ENCODE assay signal across 15 cellular contexts in the genomic region with DNA sequence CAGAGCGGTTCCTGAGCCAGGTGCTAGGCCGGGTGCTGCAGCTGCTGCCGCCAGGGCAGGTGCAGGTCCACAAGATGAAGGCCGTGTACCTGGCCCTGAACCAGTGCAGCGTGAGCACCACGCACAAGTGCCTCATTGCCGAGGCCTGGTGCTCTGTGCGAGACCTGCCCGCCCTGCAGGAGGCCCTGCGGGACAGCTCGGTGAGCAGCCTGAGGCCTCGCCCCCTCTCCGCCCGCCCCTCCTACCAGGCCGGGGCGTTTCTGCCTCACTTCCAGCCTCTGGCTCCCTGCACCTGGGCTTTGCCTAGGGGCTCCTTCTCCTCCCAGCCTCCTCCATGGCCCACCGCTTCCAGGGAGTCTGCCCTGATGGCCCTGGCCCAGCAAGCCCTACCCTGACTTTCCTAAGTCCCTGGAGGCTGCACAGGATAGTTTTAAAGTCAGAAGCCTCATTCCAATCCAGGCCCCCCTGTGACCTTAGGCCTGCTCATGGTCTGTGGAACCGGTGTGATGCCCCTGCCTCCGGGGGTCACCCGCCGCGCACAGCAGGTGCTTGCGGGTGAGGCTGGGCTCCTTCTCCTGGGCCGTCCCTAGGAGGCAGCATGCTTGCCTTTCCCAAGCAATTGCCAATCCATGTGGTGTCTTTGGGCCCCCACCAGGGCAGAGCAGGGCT. TPM values are rescaled to one million over a fixed set of nuclear protein-coding genes. Genes with fewer than 3 reads are reported as not detected.
DNase-seq lines count a peak whose midpoint lies in the region; ATAC-seq and TF ChIP-seq lines count a peak whose summit lies in the region.
"Had no signal": no experiment of that assay in that cellular context is flagged by ENCODE, and none has a peak within 500 bp of the region (broad histone marks: within the 10 kb centered on the region; RNA-seq: fewer than 3 reads in every experiment).

No MANE protein-coding gene starts in this region.

- POLR2A ChIA-PET in SK-N-SH (lab: Yijun Ruan, JAX): no interaction called here

- no peak for TF ChIP-seq POLR2A in body of pancreas (IDR thresholded peaks at IDR 0.05)

- intact Hi-C loops in body of pancreas (cut with DNase I): no loop called here

- H3K27ac ChIP-seq in SK-N-SH (ENCODE audit: low read depth in 2 of 2, low read length in 1 of 2): no peak overlapping the region
- peak overlapping the region; percentile 86 to 96 (median 96) for H3K27ac ChIP-seq in body of pancreas

- H3F3A ChIP-seq in SK-N-SH (replicated peaks; ENCODE audit: insufficient read depth): no peaks in the 10 kb centered on the region

- peak overlapping the region; percentile 20 for H3K27ac Mint-ChIP-seq in stimulated activated effector memory CD8-positive, alpha-beta T cell treated with anti-CD3 and anti-CD28 coated beads, Interleukin-12 subunit alpha, Interleukin-12 subunit beta, amount 100 ng/mL, for 72 hours
- no peak overlapping the region for H3K27ac Mint-ChIP-seq in progenitor cell of endocrine pancreas
- H3K27ac Mint-ChIP-seq: activated naive CD4-positive, alpha-beta T cell treated with anti-CD3 and anti-CD28 coated beads, Interleukin-2, amount 50 U/mL, for 72 hours; natural killer cell treated with Interleukin-12 subunit alpha and Interleukin-12 subunit beta and Interleukin-15 and Interleukin-18, amount 100 ng/mL, for 72 hours; stimulated activated naive B cell treated with anti-CD40 and anti-IgM and Interleukin-4, amounts not matched to agents 10 μg/mL and 1 μg/mL and 100 μg/mL, for 72 hours had no signal

- H3K79me2 ChIP-seq in SK-N-SH (ENCODE audit: insufficient read depth): no peaks in the 10 kb centered on the region

- no peak for TF ChIP-seq RAD21 in SK-N-SH (IDR thresholded peaks at IDR 0.05; ENCODE audit: low read length)

- H2AFZ ChIP-seq in SK-N-SH (ENCODE audit: low read depth): no peak overlapping the region

- DNase-seq in SK-N-SH: peak; percentile 47
- peak; percentile 12 for DNase-seq in NCI-H2196 treated with DMSO at 0.1 percent for 48 hours (lab: John Stamatoyannopoulos, UW; ENCODE audit: unreplicated experiment)
- peak in 3 of 4 donors; percentile 57 to 72 (median 71) for DNase-seq in body of pancreas
- DNase-seq in stimulated activated effector memory CD8-positive, alpha-beta T cell treated with anti-CD3 and anti-CD28 coated beads, Interleukin-12 subunit alpha, Interleukin-12 subunit beta, amount 100 ng/mL, for 72 hours (ENCODE audit: low spot score in 2 of 2): no peak
- DNase-seq in NK-92 (lab: John Stamatoyannopoulos, UW; ENCODE audit: unreplicated experiment): no peak
- no peak for DNase-seq in activated naive CD4-positive, alpha-beta T cell treated with Interleukin-2 at 50 U/mL for 16 hours
- no peak for DNase-seq in progenitor cell of endocrine pancreas (ENCODE audit: low spot score, unreplicated experiment)
- DNase-seq: ACHN; foreskin melanocyte; KBM-7; stimulated activated naive B cell treated with anti-CD40 and anti-IgM and Interleukin-4, amounts not matched to agents 10 μg/mL and 1 μg/mL and 100 μg/mL, for 72 hours; SW 1271 had no signal

- H3K9me3 ChIP-seq in SK-N-SH (no peaks in the 10 kb centered on the region), body of pancreas (no peaks in the 10 kb centered on the region)

- peaks cover 22% of the 10 kb centered on the region for H3K4me1 Mint-ChIP-seq in stimulated activated effector memory CD8-positive, alpha-beta T cell treated with anti-CD3 and anti-CD28 coated beads, Interleukin-12 subunit alpha, Interleukin-12 subunit beta, amount 100 ng/mL, for 72 hours
- H3K4me1 Mint-ChIP-seq in progenitor cell of endocrine pancreas (ENCODE audit: low read depth): peaks cover 2% of the 10 kb centered on the region

- no peak overlapping the region for H3K9ac ChIP-seq in SK-N-SH

- no peaks in the 10 kb centered on the region for H4K20me1 ChIP-seq in SK-N-SH (ENCODE audit: insufficient read depth)

- H3K27me3 ChIP-seq in SK-N-SH (ENCODE audit: insufficient read depth) (no peaks in the 10 kb centered on the region), body of pancreas (no peaks in the 10 kb centered on the region)

- H3K9me2 ChIP-seq in SK-N-SH: no peaks in the 10 kb centered on the region

- no peaks in the 10 kb centered on the region for H3K27me3 Mint-ChIP-seq in progenitor cell of endocrine pancreas
- H3K27me3 Mint-ChIP-seq: natural killer cell treated with Interleukin-12 subunit alpha and Interleukin-12 subunit beta and Interleukin-15 and Interleukin-18, amount 100 ng/mL, for 72 hours; stimulated activated naive B cell treated with anti-CD40 and anti-IgM and Interleukin-4, amounts not matched to agents 10 μg/mL and 1 μg/mL and 100 μg/mL, for 72 hours had no signal

- 97% methylated on average over 17 of the region's 24 CpGs for WGBS in SK-N-SH (ENCODE audit: low lambda C conversion rate)
- WGBS in body of pancreas, 2 donors: 55 to 63% methylated on average over 7 to 23 of the region's 24 CpGs

- no peak overlapping the region for H3K4me2 ChIP-seq in SK-N-SH

- no peak overlapping the region for H3K4me3 Mint-ChIP-seq in stimulated activated effector memory CD8-positive, alpha-beta T cell treated with anti-CD3 and anti-CD28 coated beads, Interleukin-12 subunit alpha, Interleukin-12 subunit beta, amount 100 ng/mL, for 72 hours
- no peak overlapping the region for H3K4me3 Mint-ChIP-seq in progenitor cell of endocrine pancreas (ENCODE audit: low read depth)
- H3K4me3 Mint-ChIP-seq: natural killer cell treated with Interleukin-12 subunit alpha and Interleukin-12 subunit beta and Interleukin-15 and Interleukin-18, amount 100 ng/mL, for 72 hours; stimulated activated naive B cell treated with anti-CD40 and anti-IgM and Interleukin-4, amounts not matched to agents 10 μg/mL and 1 μg/mL and 100 μg/mL, for 72 hours had no signal

- H3K4me3 ChIP-seq in SK-N-SH (ENCODE audit: low read depth in 2 of 2, low read length in 1 of 2): no peak overlapping the region
- H3K4me3 ChIP-seq in body of pancreas: no peak overlapping the region

- no peaks in the 10 kb centered on the region for H3K9me3 Mint-ChIP-seq in stimulated activated effector memory CD8-positive, alpha-beta T cell treated with anti-CD3 and anti-CD28 coated beads, Interleukin-12 subunit alpha, Interleukin-12 subunit beta, amount 100 ng/mL, for 72 hours
- H3K9me3 Mint-ChIP-seq in progenitor cell of endocrine pancreas (ENCODE audit: low read depth): no peaks in the 10 kb centered on the region
- H3K9me3 Mint-ChIP-seq: activated naive CD4-positive, alpha-beta T cell treated with anti-CD3 and anti-CD28 coated beads, Interleukin-2, amount 50 U/mL, for 72 hours; natural killer cell treated with Interleukin-12 subunit alpha and Interleukin-12 subunit beta and Interleukin-15 and Interleukin-18, amount 100 ng/mL, for 72 hours; stimulated activated naive B cell treated with anti-CD40 and anti-IgM and Interleukin-4, amounts not matched to agents 10 μg/mL and 1 μg/mL and 100 μg/mL, for 72 hours had no signal

- H3K36me3 ChIP-seq in SK-N-SH (replicated peaks in 1 of 2; ENCODE audit: control insufficient read depth in 1 of 2, insufficient read depth in 2 of 2, low read length in 1 of 2) (no peaks in the 10 kb centered on the region), body of pancreas (replicated peaks in 1 of 2; ENCODE audit: insufficient read depth in 1 of 2, low read depth in 2 of 2) (peaks cover 7 to 15% of the 10 kb centered on the region in 2 donors)

- CTCF ChIA-PET in SK-N-SH (lab: Yijun Ruan, JAX): interaction anchor here (1.2 kb wide), 1 partner anchor 165 kb away, joined by 3 read pairs; no protein-coding TSS in a partner anchor

- TF ChIP-seq CTCF in SK-N-SH (IDR thresholded peaks at IDR 0.05): no peak
- no peak for TF ChIP-seq CTCF in body of pancreas (IDR thresholded peaks at IDR 0.05)
- TF ChIP-seq CTCF in progenitor cell of endocrine pancreas (IDR thresholded peaks at IDR 0.05; ENCODE audit: unreplicated experiment): no peak

- ATAC-seq in SK-N-SH treated with all-trans-retinoic acid at 6 μM for 48 hours (no peak), body of pancreas (no peak)
- no peak for ATAC-seq in stimulated activated effector memory CD8-positive, alpha-beta T cell treated with anti-CD3 and anti-CD28 coated beads, Interleukin-12 subunit alpha, Interleukin-12 subunit beta, amount 100 ng/mL, for 72 hours
- ATAC-seq: activated naive CD4-positive, alpha-beta T cell treated with anti-CD3 and anti-CD28 coated beads, Interleukin-2, amount 50 U/mL, for 72 hours; natural killer cell treated with Interleukin-12 subunit alpha and Interleukin-12 subunit beta and Interleukin-15 and Interleukin-18, amount 100 ng/mL, for 72 hours; stimulated activated naive B cell treated with anti-CD40 and anti-IgM and Interleukin-4, amounts not matched to agents 10 μg/mL and 1 μg/mL and 100 μg/mL, for 72 hours had no signal

- H3K36me3 Mint-ChIP-seq in stimulated activated effector memory CD8-positive, alpha-beta T cell treated with anti-CD3 and anti-CD28 coated beads, Interleukin-12 subunit alpha, Interleukin-12 subunit beta, amount 100 ng/mL, for 72 hours: peaks cover 65% of the 10 kb centered on the region
- no peaks in the 10 kb centered on the region for H3K36me3 Mint-ChIP-seq in progenitor cell of endocrine pancreas (ENCODE audit: insufficient read depth)
- H3K36me3 Mint-ChIP-seq: natural killer cell treated with Interleukin-12 subunit alpha and Interleukin-12 subunit beta and Interleukin-15 and Interleukin-18, amount 100 ng/mL, for 72 hours had no signal

- TF ChIP-seq EP300 in SK-N-SH (IDR thresholded peaks at IDR 0.05; ENCODE audit: borderline replicate concordance in 1 of 2, low read depth in 1 of 2, low read length in 1 of 2): no peak

- peaks cover 12% of the 10 kb centered on the region in 2 experiments; a peak in 2 of 4 replicates for H3K4me1 ChIP-seq in SK-N-SH (ENCODE audit: control insufficient read depth in 1 of 2, insufficient read depth in 2 of 2, low read depth in 1 of 2, low read length in 1 of 2)
- H3K4me1 ChIP-seq in body of pancreas: peaks cover 74% of the 10 kb centered on the region

RNA-seq across cellular contexts. Expression of gene TCIRG1, which starts 5.5 kb away (rescaled TPM):
- polyA plus RNA-seq in SK-N-SH (2012; rRNA removed): 0.58 and 0.73 TPM in 2 replicates
- polyA plus RNA-seq in SK-N-SH (2012; cell fraction: cytosol; rRNA removed): 0.13 and 0.29 TPM in 2 replicates
- polyA plus RNA-seq in SK-N-SH (2012; cell fraction: nucleus; rRNA removed): 4.8 and 6.8 TPM in 2 replicates
- total RNA-seq in body of pancreas: 100 to 1,000 TPM; 488 to 798 TPM
- 33.6 and 35.5 TPM in 2 replicates for total RNA-seq in progenitor cell of endocrine pancreas

RNA-seq across cellular contexts. Expression of gene NDUFS8, which starts 13.8 kb away (rescaled TPM):
- 87.2 and 123 TPM in 2 replicates for polyA plus RNA-seq in SK-N-SH (2012; rRNA removed)
- 58.2 and 80.4 TPM in 2 replicates for polyA plus RNA-seq in SK-N-SH (2012; cell fraction: cytosol; rRNA removed)
- polyA plus RNA-seq in SK-N-SH (2012; cell fraction: nucleus; rRNA removed): 123 and 172 TPM in 2 replicates
- total RNA-seq in body of pancreas: 100 to 1,000 TPM; 108 to 109 TPM
- total RNA-seq in progenitor cell of endocrine pancreas: 113 and 125 TPM in 2 replicates

RNA-seq across cellular contexts. Expression of gene ALDH3B1, which starts 34.2 kb away (rescaled TPM):
- polyA plus RNA-seq in SK-N-SH (2012; rRNA removed): 14.9 and 15.9 TPM in 2 replicates
- polyA plus RNA-seq in SK-N-SH (2012; cell fraction: cytosol; rRNA removed): 6.7 and 10.3 TPM in 2 replicates
- 20.7 and 23.3 TPM in 2 replicates for polyA plus RNA-seq in SK-N-SH (2012; cell fraction: nucleus; rRNA removed)
- total RNA-seq in body of pancreas (10 to 100 TPM; 15.2 to 18.4 TPM), progenitor cell of endocrine pancreas (not detected in 2 replicates)

RNA-seq across cellular contexts. Expression of gene UNC93B1, which starts 40.4 kb away (rescaled TPM):
- polyA plus RNA-seq in SK-N-SH (2012; rRNA removed): 28.9 and 30.9 TPM in 2 replicates
- 9.1 and 18.1 TPM in 2 replicates for polyA plus RNA-seq in SK-N-SH (2012; cell fraction: cytosol; rRNA removed)
- 85.6 and 104 TPM in 2 replicates for polyA plus RNA-seq in SK-N-SH (2012; cell fraction: nucleus; rRNA removed)
- total RNA-seq in body of pancreas (10 to 100 TPM; 33.9 to 40.5 TPM), progenitor cell of endocrine pancreas (6.7 and 8.0 TPM in 2 replicates)

Comparison
In these comparisons a context has a peak if more than half of its experiments do, and no peak if none do; other contexts are left out.
1. DNase-seq: peak in SK-N-SH (single experiment), NCI-H2196 treated with DMSO at 0.1 percent for 48 hours (single experiment) and body of pancreas (3 of 4); none in stimulated activated effector memory CD8-positive, alpha-beta T cell treated with anti-CD3 and anti-CD28 coated beads, Interleukin-12 subunit alpha, Interleukin-12 subunit beta, amount 100 ng/mL, for 72 hours (0 of 2), NK-92 (single experiment), activated naive CD4-positive, alpha-beta T cell treated with Interleukin-2 at 50 U/mL for 16 hours (single experiment) and progenitor cell of endocrine pancreas (single experiment).
2. H3K27ac ChIP-seq: peak in body of pancreas (4 of 4); none in SK-N-SH (0 of 2).
3. RNA of gene TCIRG1, which starts 5.5 kb away (total RNA-seq): 488 to 798 TPM in body of pancreas; 33.6 to 35.5 TPM in progenitor cell of endocrine pancreas; every median in the first group is over 10 times any median in the second.
4. RNA of gene ALDH3B1, which starts 34.2 kb away (total RNA-seq): 15.2 to 18.4 TPM in body of pancreas; not detected in progenitor cell of endocrine pancreas; every median in the first group is over 10 times any median in the second.